ENCODE assay signal across 30 cellular contexts in genomic region chr2:18194161-18194560, GRCh38.
"Had no signal": no experiment of that assay in that cellular context is flagged by ENCODE, and none has a peak within 500 bp of the region (broad histone marks: within the 10 kb centered on the region; RNA-seq: fewer than 3 reads in every experiment).

No MANE protein-coding gene starts in this region.

- H3K27ac ChIP-seq: KMS-11, PC-9, SJCRH30, SK-N-MC had no signal

- H3K9ac ChIP-seq: KMS-11 had no signal

- ATAC-seq: activated CD8-positive, alpha-beta T cell treated with anti-CD3 and anti-CD28 coated beads for 36 hours; activated T-cell treated with anti-CD3 and anti-CD28 coated beads, Interleukin-2, amount 50 U/mL, for 72 hours; activated T-helper 17 cell treated with anti-CD3 and anti-CD28 coated beads, Interleukin-2, amount 50 U/mL, for 72 hours had no signal

- H3K4me1 Mint-ChIP-seq: activated CD4-positive, alpha-beta T cell treated with anti-CD3 and anti-CD28 coated beads, Interleukin-2, amount 10 ng/mL, durations not matched to agents 24 days and 14 days; activated naive CD8-positive, alpha-beta T cell treated with anti-CD3 and anti-CD28 coated beads for 36 hours; activated T-helper 17 cell treated with anti-CD3 and anti-CD28 coated beads, Interleukin-2, amount 50 U/mL, for 72 hours had no signal

- H3K27me3 Mint-ChIP-seq: activated CD4-positive, alpha-beta T cell treated with anti-CD3 and anti-CD28 coated beads, Interleukin-2, amount 10 ng/mL, durations not matched to agents 24 days and 14 days had no signal

- H3K4me1 ChIP-seq: SJCRH30 had no signal

- H3K36me3 Mint-ChIP-seq: activated naive CD8-positive, alpha-beta T cell treated with anti-CD3 and anti-CD28 coated beads for 36 hours; brain had no signal

- H3K27ac Mint-ChIP-seq: activated CD4-positive, alpha-beta T cell treated with anti-CD3 and anti-CD28 coated beads, Interleukin-2, amount 10 ng/mL, durations not matched to agents 24 days and 14 days; activated CD8-positive, alpha-beta T cell treated with anti-CD3 and anti-CD28 coated beads for 36 hours; activated naive CD8-positive, alpha-beta T cell treated with anti-CD3 and anti-CD28 coated beads for 36 hours; activated T-cell treated with anti-CD3 and anti-CD28 coated beads, Interleukin-2, amount 50 U/mL, for 72 hours; activated T-helper 17 cell treated with anti-CD3 and anti-CD28 coated beads, Interleukin-2, amount 50 U/mL, for 72 hours; brain had no signal

- H3K9me3 Mint-ChIP-seq: activated CD4-positive, alpha-beta T cell treated with anti-CD3 and anti-CD28 coated beads, Interleukin-2, amount 10 ng/mL, durations not matched to agents 24 days and 14 days; activated CD8-positive, alpha-beta T cell treated with anti-CD3 and anti-CD28 coated beads for 36 hours; activated naive CD8-positive, alpha-beta T cell treated with anti-CD3 and anti-CD28 coated beads for 36 hours; activated T-cell treated with anti-CD3 and anti-CD28 coated beads, Interleukin-2, amount 50 U/mL, for 72 hours; activated T-helper 17 cell treated with anti-CD3 and anti-CD28 coated beads, Interleukin-2, amount 50 U/mL, for 72 hours; brain had no signal

- H3K4me3 Mint-ChIP-seq: activated CD4-positive, alpha-beta T cell treated with anti-CD3 and anti-CD28 coated beads, Interleukin-2, amount 10 ng/mL, durations not matched to agents 24 days and 14 days; activated CD8-positive, alpha-beta T cell treated with anti-CD3 and anti-CD28 coated beads for 36 hours; activated naive CD8-positive, alpha-beta T cell treated with anti-CD3 and anti-CD28 coated beads for 36 hours; activated T-cell treated with anti-CD3 and anti-CD28 coated beads, Interleukin-2, amount 50 U/mL, for 72 hours; activated T-helper 17 cell treated with anti-CD3 and anti-CD28 coated beads, Interleukin-2, amount 50 U/mL, for 72 hours; brain had no signal

- H3K27me3 ChIP-seq: SJCRH30 had no signal

- DNase-seq: activated CD4-positive, alpha-beta T cell treated with anti-CD3 and anti-CD28 coated beads, Interleukin-2, amount 10 ng/mL, durations not matched to agents 24 days and 14 days; activated CD4-positive, alpha-beta T cell treated with anti-CD3 and anti-CD28 coated beads, Interleukin-2, amount 50 U/mL, for 4 hours; activated CD8-positive, alpha-beta T cell treated with anti-CD3 and anti-CD28 coated beads for 36 hours; activated effector memory CD4-positive, alpha-beta T cell treated with anti-CD3 and anti-CD28 coated beads, Interleukin-2, amount 50 U/mL, for 16 hours; activated naive CD4-positive, alpha-beta T cell; activated naive CD4-positive, alpha-beta T cell treated with anti-CD3 and anti-CD28 coated beads, Interleukin-2, amount 50 U/mL, for 16 hours; activated naive CD8-positive, alpha-beta T cell treated with anti-CD3 and anti-CD28 coated beads for 36 hours; activated T-cell treated with anti-CD3 and anti-CD28 coated beads, Interleukin-2, amount 50 U/mL, for 1 hour; activated T-cell treated with anti-CD3 and anti-CD28 coated beads, Interleukin-2, amount 50 U/mL, for 72 hours; caudate nucleus; cerebellar nuclear complex; MM.1S; MV-4-11; NCI-H1092; NCI-H1417; NCI-H146; NCI-H187 treated with DMSO at 0.1 percent for 48 hours; NCI-H2081 treated with DMSO at 0.1 percent for 48 hours; NCI-H510A; NCI-H526; NCI-H748 treated with DMSO at 0.1 percent for 48 hours; NK-92 treated with Interleukin-12 subunit alpha and Interleukin-12 subunit beta, amount 100 ng/mL, for 24 hours; PC-9; SHP77; SJCRH30; T1000 had no signal

- H3K4me3 ChIP-seq: PC-9, SJCRH30, SK-N-MC had no signal

- H2AFZ ChIP-seq: PC-9 had no signal

- H3K36me3 ChIP-seq: SJCRH30 had no signal

- H3K9me3 ChIP-seq: SJCRH30 had no signal

- H3K4me2 ChIP-seq: KMS-11, PC-9 had no signal
